In genomic region chrX:15493118-15494082, GRCh38 we compare ENCODE assay signal across 8 cellular contexts. TPM values are rescaled to one million over a fixed set of nuclear protein-coding genes. Genes with fewer than 3 reads are reported as not detected.
DNase-seq lines count a peak whose midpoint lies in the region; ATAC-seq and TF ChIP-seq lines count a peak whose summit lies in the region.

Gene PIR, minus strand, starts transcription at chrX:15493333. Its CDS starts 2,076 bp downstream, at chrX:15491257.

- H3K9ac ChIP-seq in adipocyte (ENCODE audit: low read length) (peak within 1 kb of the TSS; percentile 86), trophoblast cell (ENCODE audit: low read length) (no peak within 1 kb of the TSS)

- H2AFZ ChIP-seq in trophoblast cell (ENCODE audit: insufficient read depth, low read length, poor library complexity), result peak within 1 kb of the TSS; percentile 81

- peak within 1 kb of the TSS; percentile 40 to 86 (median 78) for H3K27ac ChIP-seq in heart left ventricle
- no peak within 1 kb of the TSS for H3K27ac ChIP-seq in trophoblast cell (ENCODE audit: low read depth, low read length)
- H3K27ac ChIP-seq in upper lobe of right lung, result peak within 1 kb of the TSS; percentile 76

- H2BK120ac ChIP-seq in trophoblast cell (ENCODE audit: insufficient read depth, low read length, poor library complexity), result no peak within 1 kb of the TSS

- H3K36me3 ChIP-seq in adipocyte (ENCODE audit: control insufficient read depth, insufficient read depth, low read length, severe bottlenecking) (peaks cover 3% of the 10 kb centered on the region), heart left ventricle (peaks cover 0 to 21% (median 5%) of the 10 kb centered on the region in 9 donors), trophoblast cell (ENCODE audit: control insufficient read depth in 1 of 2, insufficient read depth in 2 of 2, low read length in 2 of 2) (no peaks in the 10 kb centered on the region), upper lobe of right lung (no peaks in the 10 kb centered on the region)

- H4K12ac ChIP-seq in trophoblast cell (ENCODE audit: low read depth, low read length), result peak within 1 kb of the TSS; percentile 50

- H3K79me1 ChIP-seq in trophoblast cell (ENCODE audit: low read length), result peaks cover 3% of the 10 kb centered on the region

- peak; percentile 98 to 100 (median 99) for ATAC-seq in heart left ventricle
- peak; percentile 100 for ATAC-seq in upper lobe of right lung

- no peak within 1 kb of the TSS for H2BK5ac ChIP-seq in trophoblast cell (ENCODE audit: low read depth, low read length, poor library complexity)

- H3K4me1 ChIP-seq in adipocyte (ENCODE audit: control insufficient read depth, insufficient read depth, low read length) (peaks cover 4% of the 10 kb centered on the region), heart left ventricle (peaks cover 0 to 15% (median 2%) of the 10 kb centered on the region in 12 donors), trophoblast cell (ENCODE audit: control insufficient read depth in 1 of 2, insufficient read depth in 2 of 2, low read length in 2 of 2) (no peaks in the 10 kb centered on the region), upper lobe of right lung (no peaks in the 10 kb centered on the region)

- H4K91ac ChIP-seq in trophoblast cell (ENCODE audit: low read depth, low read length), result peak within 1 kb of the TSS; percentile 38

- TF ChIP-seq CTCF in GM10266 (IDR thresholded peaks at IDR 0.05; ENCODE audit: control insufficient read depth, insufficient read depth, low read depth, missing control alignments) (peak; percentile 41), HFF-Myc (IDR thresholded peaks at IDR 0.05; ENCODE audit: low read depth, low read length, missing control alignments) (peak; percentile 29), heart left ventricle (IDR thresholded peaks at IDR 0.05) (peak; percentile 5 to 54 (median 32)), upper lobe of right lung (IDR thresholded peaks at IDR 0.05) (peak; percentile 36)

- peaks cover 11% of the 10 kb centered on the region for H3K27me3 ChIP-seq in adipocyte (replicated peaks; ENCODE audit: control insufficient read depth, insufficient read depth, low read length)
- peaks cover 0 to 34% (median 0%) of the 10 kb centered on the region in 9 donors for H3K27me3 ChIP-seq in heart left ventricle
- H3K27me3 ChIP-seq in trophoblast cell (ENCODE audit: insufficient read depth, low read length), result no peaks in the 10 kb centered on the region
- H3K27me3 ChIP-seq in upper lobe of right lung, result no peaks in the 10 kb centered on the region

- DNase-seq in GM10266 (ENCODE audit: extremely low spot score), result peak; percentile 62
- DNase-seq in HFF-Myc (ENCODE audit: extremely low read depth, low read depth), result no peak
- DNase-seq in MV-4-11 (lab: John Stamatoyannopoulos, UW), result peak; percentile 56
- peak; percentile 41 for DNase-seq in SKM-1 (lab: John Stamatoyannopoulos, UW; ENCODE audit: unreplicated experiment)
- peak; percentile 91 for DNase-seq in adipocyte (ENCODE audit: low read depth)
- peak; percentile 86 to 92 (median 91) for DNase-seq in heart left ventricle
- peak; percentile 77 to 82 for DNase-seq in trophoblast cell
- peak; percentile 94 for DNase-seq in upper lobe of right lung

- no peak within 1 kb of the TSS for H3K4ac ChIP-seq in trophoblast cell (ENCODE audit: low read depth, low read length)

- TF ChIP-seq POLR2A in heart left ventricle (IDR thresholded peaks at IDR 0.05), result peak in 1 of 2 donors; percentile 81

- H4K8ac ChIP-seq in trophoblast cell (ENCODE audit: low read depth, low read length), result peak within 1 kb of the TSS; percentile 75

- H3K9me3 ChIP-seq in adipocyte (ENCODE audit: control insufficient read depth, low read length) (no peaks in the 10 kb centered on the region), heart left ventricle (no peaks in the 10 kb centered on the region), trophoblast cell (ENCODE audit: insufficient read depth, low read depth, low read length) (peaks cover 2% of the 10 kb centered on the region), upper lobe of right lung (no peaks in the 10 kb centered on the region)

- H3K79me2 ChIP-seq in trophoblast cell (ENCODE audit: control insufficient read depth, insufficient read depth, low read length, poor library complexity), result no peaks in the 10 kb centered on the region

- peak within 1 kb of the TSS; percentile 59 for H2BK12ac ChIP-seq in trophoblast cell (ENCODE audit: low read length)

- WGBS in heart left ventricle, 4 donors, result 5 to 17% (median 9%) methylated on average over 42 to 48 of the region's 48 CpGs
- no CpG with 5 or more reads among the region's 48 CpGs for WGBS in trophoblast cell (ENCODE audit: extremely low coverage, insufficient coverage, insufficient read length)

- H3K18ac ChIP-seq in trophoblast cell (ENCODE audit: low read length), result no peak within 1 kb of the TSS

- intact Hi-C loops in heart left ventricle (cut with DNase I) (loop anchor here in 9 of 10 donors (5.0 to 10.0 kb wide), 4 partner anchors 71 to 161 kb away; no protein-coding TSS in a partner anchor), upper lobe of right lung (cut with DNase I) (no loop called here)

- H2AK5ac ChIP-seq in trophoblast cell (ENCODE audit: low read length), result no peak within 1 kb of the TSS

- peak within 1 kb of the TSS; percentile 69 for H3K4me2 ChIP-seq in trophoblast cell (ENCODE audit: low read length)

- H3K4me3 ChIP-seq in HFF-Myc (replicated peaks; ENCODE audit: low read depth, low read length), result peak within 1 kb of the TSS; percentile 44
- peak within 1 kb of the TSS; percentile 85 for H3K4me3 ChIP-seq in adipocyte (ENCODE audit: low read length)
- H3K4me3 ChIP-seq in heart left ventricle, result peak within 1 kb of the TSS; percentile 28 to 84 (median 68)
- H3K4me3 ChIP-seq in trophoblast cell (ENCODE audit: low read depth, low read length), result peak within 1 kb of the TSS; percentile 76
- H3K4me3 ChIP-seq in upper lobe of right lung, result peak within 1 kb of the TSS; percentile 59

- H3K23ac ChIP-seq in trophoblast cell (ENCODE audit: low read length), result no peak within 1 kb of the TSS

- H3K14ac ChIP-seq in trophoblast cell (ENCODE audit: low read length), result no peak within 1 kb of the TSS

RNA-seq across cellular contexts. Expression of gene PIR, which starts in this region (rescaled TPM):
- 10 to 100 TPM in 7 of 9 donors, 1 to 10 TPM in 2; 6.9 to 19.9 (median 12.0) TPM for total RNA-seq in heart left ventricle
- 10 to 100 TPM in 1 of 2 donors, 1 to 10 TPM in 1; 9.9 to 11.3 TPM for polyA plus RNA-seq in heart left ventricle
- 15.2 and 20.3 TPM in 2 replicates for polyA plus RNA-seq in trophoblast cell (2013)
- 24.8 TPM for total RNA-seq in upper lobe of right lung
